13 cellular contexts compared by ENCODE assay signal in genomic region chrX:17038681-17039161, GRCh38.
DNase-seq lines count a peak whose midpoint lies in the region; ATAC-seq and TF ChIP-seq lines count a peak whose summit lies in the region.
"Had no signal": no experiment of that assay in that cellular context is flagged by ENCODE, and none has a peak within 500 bp of the region (broad histone marks: within the 10 kb centered on the region; RNA-seq: fewer than 3 reads in every experiment).

No MANE protein-coding gene starts in this region.

- dilution Hi-C loops in mammary epithelial cell (cut with HindIII; ENCODE audit: low sequenced_read_pairs), result no loop called here

- 57% methylated on average over 7 of the region's 7 CpGs for WGBS in mammary epithelial cell (ENCODE audit: low coverage, missing lambda C conversion rate)
- WGBS in aorta, 2 donors, result 46 to 52% methylated on average over 7 of the region's 7 CpGs

- H3K4me3 ChIP-seq in right atrium auricular region (no peak overlapping the region), mammary epithelial cell (replicated peaks in 1 of 3; ENCODE audit: insufficient read depth in 1 of 3, low read depth in 2 of 3, low read length in 3 of 3) (no peak overlapping the region), aorta (ENCODE audit: low read length in 2 of 2) (no peak overlapping the region)

- H3K4me1 ChIP-seq in right atrium auricular region, result peaks cover 0 to 6% of the 10 kb centered on the region in 2 donors
- H3K4me1 ChIP-seq in mammary epithelial cell (ENCODE audit: insufficient read depth, low read length), result peaks cover 5% of the 10 kb centered on the region
- no peaks in the 10 kb centered on the region for H3K4me1 ChIP-seq in aorta (ENCODE audit: control insufficient read depth in 1 of 2, insufficient read depth in 2 of 2, low read length in 2 of 2)

- H3K4me2 ChIP-seq in mammary epithelial cell (ENCODE audit: insufficient read depth, low read depth, low read length), result no peak overlapping the region

- intact Hi-C loops in Right ventricle myocardium superior (cut with DNase I) (no loop called here), mammary epithelial cell (cut with micrococcal nuclease) (no loop called here), aorta (cut with DNase I) (no loop called here)

- H3K36me3 ChIP-seq in right atrium auricular region (no peaks in the 10 kb centered on the region), mammary epithelial cell (ENCODE audit: insufficient read depth, low read length) (no peaks in the 10 kb centered on the region), aorta (ENCODE audit: control insufficient read depth in 1 of 2, insufficient read depth in 2 of 2, low read length in 1 of 2) (no peaks in the 10 kb centered on the region)

- no peaks in the 10 kb centered on the region for H4K20me1 ChIP-seq in mammary epithelial cell (ENCODE audit: insufficient read depth, low read length)

- in situ Hi-C loops in mammary epithelial cell (cut with MboI; ENCODE audit: low sequenced_read_pairs in 2 of 2), result no loop called here

- CTCF ChIA-PET in mammary epithelial cell (lab: Charles Lee; ENCODE audit: low non-redundant PET), result interaction anchor here (0.6 kb wide), 1 partner anchor 211 kb away, joined by 4 read pairs; no protein-coding TSS in a partner anchor

- DNase-seq in Right ventricle myocardium superior, result no peak
- no peak for DNase-seq in right atrium auricular region (ENCODE audit: low spot score)
- peak; percentile 20 for DNase-seq in mammary epithelial cell
- DNase-seq in left kidney (ENCODE audit: low read depth, low spot score), result peak; percentile 50
- DNase-seq in aorta, result no peak
- no peak for DNase-seq in hepatic stellate cell (ENCODE audit: low spot score)
- DNase-seq: amniotic stem cell; DMS53; immature natural killer cell; NCI-H2107; stimulated activated CD4-positive, alpha-beta T cell treated with anti-CD3 and anti-CD28 coated beads, Interleukin-1b, Interleukin-23, amount 100 ng/mL, for 48 hours had no signal

- TF ChIP-seq CTCF in right atrium auricular region (IDR thresholded peaks at IDR 0.05) (no peak), mammary epithelial cell (conservative IDR thresholded peaks at IDR 0.05 in 1 of 2, IDR thresholded peaks at IDR 0.05 in 1 of 2; ENCODE audit: extremely low read depth in 1 of 2, insufficient read depth in 1 of 2, low read depth in 1 of 2, low read length in 2 of 2) (no peak)

- no TSS peak for BruUV-seq in mammary epithelial cell (replicated peaks; lab: Mats Ljungman, UMichigan)

- H3K79me2 ChIP-seq in mammary epithelial cell (ENCODE audit: insufficient read depth, low read length), result no peaks in the 10 kb centered on the region

- H3K9ac ChIP-seq in mammary epithelial cell (ENCODE audit: insufficient read depth, low read length), result no peak overlapping the region

- no peaks in the 10 kb centered on the region for H3K9me3 ChIP-seq in right atrium auricular region
- H3K9me3 ChIP-seq in mammary epithelial cell (replicated peaks; ENCODE audit: insufficient read depth, low read length), result peaks cover 4% of the 10 kb centered on the region
- H3K9me3 ChIP-seq in aorta (ENCODE audit: control insufficient read depth, low read length), result no peaks in the 10 kb centered on the region

- H3K27me3 ChIP-seq in right atrium auricular region (no peaks in the 10 kb centered on the region), mammary epithelial cell (ENCODE audit: insufficient read depth, low read length) (peaks cover 2% of the 10 kb centered on the region), aorta (ENCODE audit: control insufficient read depth in 1 of 2, insufficient read depth in 2 of 2, low read length in 1 of 2) (no peaks in the 10 kb centered on the region)

- peak; percentile 60 for ATAC-seq in Right ventricle myocardium superior (ENCODE audit: poor library complexity)
- peak; percentile 50 for ATAC-seq in aorta (ENCODE audit: low FRiP score)
- no peak for ATAC-seq in GM21737 (IDR thresholded peaks at IDR 0.05; ENCODE audit: unreplicated experiment)
- no peak for ATAC-seq in GM21447 (IDR thresholded peaks at IDR 0.05; ENCODE audit: unreplicated experiment)

- H2AFZ ChIP-seq in mammary epithelial cell (ENCODE audit: low read depth, low read length), result no peak overlapping the region

- H3K27ac ChIP-seq in right atrium auricular region (no peak overlapping the region), mammary epithelial cell (ENCODE audit: insufficient read depth, low read depth, low read length) (no peak overlapping the region), aorta (ENCODE audit: low read depth in 1 of 2, low read length in 2 of 2) (no peak overlapping the region)

Comparison
In these comparisons a context has a peak if more than half of its experiments do, and no peak if none do; other contexts are left out.
1. ATAC-seq: peak in Right ventricle myocardium superior (single experiment) and aorta (single experiment); none in GM21737 (single experiment) and GM21447 (single experiment).
2. DNase-seq: peak in mammary epithelial cell (single experiment) and left kidney (single experiment); none in Right ventricle myocardium superior (single experiment), right atrium auricular region (single experiment), aorta (0 of 2) and hepatic stellate cell (single experiment).